ENCODE assay signal across 8 cellular contexts in the genomic region with DNA sequence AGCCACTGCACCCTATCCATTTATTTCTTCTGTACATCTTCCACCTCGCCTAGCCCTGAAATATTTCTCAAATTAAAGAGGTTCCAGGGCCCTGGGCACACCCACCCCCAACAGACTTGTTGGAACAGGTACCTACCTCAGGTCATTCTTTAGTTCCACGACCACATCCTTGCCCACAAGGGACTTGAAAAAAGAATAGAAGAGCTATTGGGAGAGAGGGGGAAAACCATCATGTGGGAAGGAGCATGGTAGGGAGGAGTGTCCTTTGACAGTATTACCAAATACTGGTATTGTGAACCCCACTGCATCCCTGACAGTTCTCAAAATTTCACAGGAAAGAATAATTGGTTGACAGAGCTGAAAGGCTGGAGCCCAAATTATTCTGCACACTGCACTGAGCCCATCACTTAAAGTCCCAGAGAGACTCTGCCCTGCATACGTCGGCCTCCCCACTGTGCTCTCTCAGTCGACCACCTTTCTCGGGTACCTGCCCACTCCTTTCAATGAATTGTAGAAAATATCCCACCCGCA. TPM values are rescaled to one million over a fixed set of nuclear protein-coding genes. Genes with fewer than 3 reads are reported as not detected.
A peak's percentile ranks its signal among the peaks of the same experiment; 100 is the strongest.
DNase-seq lines count a peak whose midpoint lies in the region; ATAC-seq and TF ChIP-seq lines count a peak whose summit lies in the region.

No MANE protein-coding gene starts in this region.

- POLR2A ChIA-PET in WTC11 (lab: Charles Lee) = interaction anchor here (1.1 to 1.9 kb wide), 7 partner anchors 8 to 76 kb away, joined by 3 to 23 read pairs (median 5); partner anchors contain the start of genes HSPA1A, HSPA1B and HSPA1L

- intact Hi-C loops in heart right ventricle (cut with DNase I) = no loop called here

- TF ChIP-seq CTCF in WTC11 (IDR thresholded peaks at IDR 0.05) (no peak), heart right ventricle (IDR thresholded peaks at IDR 0.05) (no peak)

- H3K9me3 Mint-ChIP-seq in WTC11 = no peaks in the 10 kb centered on the region

- no peaks in the 10 kb centered on the region; the same call in 1 of the 2 replicates for H3K27me3 Mint-ChIP-seq in WTC11 (ENCODE audit: low read depth)

- peak overlapping the region; percentile 99 for H3K27ac Mint-ChIP-seq in WTC11

- peak; percentile 28 for DNase-seq in activated T-cell treated with anti-CD3 and anti-CD28 coated beads, Interleukin-2, amount 50 U/mL, for 1 hour
- DNase-seq in activated T-cell treated with anti-CD3 and anti-CD28 coated beads for 4 hours (no peak), WTC11 (ENCODE audit: low spot score) (no peak), heart right ventricle (no peak), erythroblast (lab: John Stamatoyannopoulos, UW) (no peak), OCI-M2 (lab: John Stamatoyannopoulos, UW; ENCODE audit: unreplicated experiment) (no peak)
- DNase-seq in stimulated activated CD4-positive, alpha-beta T cell treated with anti-CD3 and anti-CD28 coated beads, Interleukin-2, amount 100 ng/mL, for 48 hours = no peak

- peak overlapping the region; percentile 84 to 95 (median 93) for H3K9ac ChIP-seq in skeletal muscle tissue (ENCODE audit: low read depth in 1 of 3, low read length in 3 of 3)

- H3K9me3 ChIP-seq in heart right ventricle (no peaks in the 10 kb centered on the region), skeletal muscle tissue (ENCODE audit: control insufficient read depth in 3 of 3, low read length in 3 of 3) (no peaks in the 10 kb centered on the region)

- H3K27me3 ChIP-seq in heart right ventricle (no peaks in the 10 kb centered on the region), skeletal muscle tissue (ENCODE audit: control insufficient read depth in 3 of 3, insufficient read depth in 3 of 3, low read length in 3 of 3) (no peaks in the 10 kb centered on the region)

- 15 to 17% methylated on average over 7 of the region's 7 CpGs for WGBS in heart right ventricle, 2 donors

- peaks cover 23% of the 10 kb centered on the region for H3K36me3 Mint-ChIP-seq in WTC11

- CTCF ChIA-PET in WTC11 (lab: Charles Lee) = interaction anchor here (1.0 to 2.7 kb wide), 11 partner anchors 9 to 260 kb away, joined by 3 to 30 read pairs (median 9); partner anchors contain the start of genes ATP6V1G2, HSPA1A, HSPA1L and NEU1

- H3K36me3 ChIP-seq in heart right ventricle (peaks cover 0 to 35% (median 10%) of the 10 kb centered on the region in 9 donors), skeletal muscle tissue (ENCODE audit: control insufficient read depth in 3 of 3, insufficient read depth in 3 of 3, low read length in 3 of 3) (peaks cover 0 to 6% (median 2%) of the 10 kb centered on the region in 3 donors)

- peaks cover 9% of the 10 kb centered on the region for H3K4me1 Mint-ChIP-seq in WTC11

- no peak for TF ChIP-seq POLR2A in erythroblast (IDR thresholded peaks at IDR 0.05; ENCODE audit: low read length)

- ATAC-seq in WTC11 (no peak), heart right ventricle (peak in 4 of 8 donors; percentile 3 to 11 (median 6))

- H3K4me3 Mint-ChIP-seq in WTC11 = peak overlapping the region; percentile 99

- H3K4me3 ChIP-seq in heart right ventricle = peak overlapping the region; percentile 52 to 81 (median 65)
- H3K4me3 ChIP-seq in skeletal muscle tissue (ENCODE audit: low read length in 3 of 3) = peak overlapping the region; percentile 71 to 86 (median 79)

- peak overlapping the region; percentile 65 to 96 (median 92) for H3K27ac ChIP-seq in heart right ventricle
- H3K27ac ChIP-seq in skeletal muscle tissue (ENCODE audit: low read depth, low read length) = peak overlapping the region; percentile 91

- H3K4me1 ChIP-seq in heart right ventricle (peaks cover 0 to 24% (median 17%) of the 10 kb centered on the region in 9 donors), skeletal muscle tissue (ENCODE audit: control insufficient read depth in 3 of 3, insufficient read depth in 3 of 3, low read length in 3 of 3) (peaks cover 8 to 14% (median 12%) of the 10 kb centered on the region in 3 donors)

TF ChIP-seq in WTC11, 78 proteins besides CTCF, POLR2A, EP300 and RAD21:
- TF ChIP-seq GABPB1 (CRISPR knock-in tag; IDR thresholded peaks at IDR 0.05) (no peak), ZNF232 (CRISPR knock-in tag; IDR thresholded peaks at IDR 0.05) (no peak), CREM (CRISPR knock-in tag; IDR thresholded peaks at IDR 0.05) (no peak), MXD4 (CRISPR knock-in tag; IDR thresholded peaks at IDR 0.05; ENCODE audit: borderline replicate concordance) (no peak), GRHL2 (CRISPR knock-in tag; IDR thresholded peaks at IDR 0.05; ENCODE audit: insufficient replicate concordance, severe bottlenecking) (no peak), CDX4 (CRISPR knock-in tag; IDR thresholded peaks at IDR 0.05; ENCODE audit: borderline replicate concordance) (no peak), TP53 (CRISPR knock-in tag; IDR thresholded peaks at IDR 0.05) (no peak), IRF1 (CRISPR knock-in tag; IDR thresholded peaks at IDR 0.05) (no peak), RORB (CRISPR knock-in tag; IDR thresholded peaks at IDR 0.05) (no peak), SP1 (CRISPR knock-in tag; conservative IDR thresholded peaks at IDR 0.05) (no peak), ZNF317 (CRISPR knock-in tag; IDR thresholded peaks at IDR 0.05; ENCODE audit: borderline replicate concordance, low read depth) (no peak), ELF4 (CRISPR knock-in tag; IDR thresholded peaks at IDR 0.05; ENCODE audit: low read depth) (no peak), ATF3 (CRISPR knock-in tag; conservative IDR thresholded peaks at IDR 0.05) (no peak), ZNF138 (CRISPR knock-in tag; conservative IDR thresholded peaks at IDR 0.05) (no peak), ETV6 (CRISPR knock-in tag; IDR thresholded peaks at IDR 0.05) (no peak), ZNF396 (CRISPR knock-in tag; IDR thresholded peaks at IDR 0.05; ENCODE audit: borderline replicate concordance) (no peak)
- TF ChIP-seq, protein P1, sequence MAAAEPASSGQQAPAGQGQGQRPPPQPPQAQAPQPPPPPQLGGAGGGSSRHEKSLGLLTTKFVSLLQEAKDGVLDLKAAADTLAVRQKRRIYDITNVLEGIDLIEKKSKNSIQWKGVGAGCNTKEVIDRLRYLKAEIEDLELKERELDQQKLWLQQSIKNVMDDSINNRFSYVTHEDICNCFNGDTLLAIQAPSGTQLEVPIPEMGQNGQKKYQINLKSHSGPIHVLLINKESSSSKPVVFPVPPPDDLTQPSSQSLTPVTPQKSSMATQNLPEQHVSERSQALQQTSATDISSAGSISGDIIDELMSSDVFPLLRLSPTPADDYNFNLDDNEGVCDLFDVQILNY (CRISPR knock-in tag; IDR thresholded peaks at IDR 0.05) = no peak

RNA-seq across cellular contexts. Expression of gene LSM2, which starts 0.8 kb away (rescaled TPM):
- 104 to 121 TPM (median 119 TPM) in 3 replicates for total RNA-seq in WTC11 (2021)
- total RNA-seq in heart right ventricle = 10 to 100 TPM; 18.9 to 27.6 (median 23.0) TPM
- 10 to 100 TPM; 17.5 to 52.0 TPM for polyA plus RNA-seq in heart right ventricle
- total RNA-seq in skeletal muscle tissue = 45.9 TPM

RNA-seq across cellular contexts. Expression of gene HSPA1L, which starts 9.1 kb away (rescaled TPM):
- total RNA-seq in WTC11 (2021) = 1.2 to 2.1 TPM (median 1.9 TPM) in 3 replicates
- 1 to 10 TPM; 1.1 to 2.9 (median 1.9) TPM for total RNA-seq in heart right ventricle
- 1 to 10 TPM in 1 of 2 donors, under 1 TPM in 1; 0.80 to 1.4 TPM for polyA plus RNA-seq in heart right ventricle
- total RNA-seq in skeletal muscle tissue = 5.2 TPM

RNA-seq across cellular contexts. Expression of gene HSPA1A, which starts 9.3 kb away (rescaled TPM):
- total RNA-seq in WTC11 (2021) = 57.2 to 80.1 TPM (median 75.8 TPM) in 3 replicates
- 100 to 1,000 TPM; 202 to 679 (median 259) TPM for total RNA-seq in heart right ventricle
- polyA plus RNA-seq in heart right ventricle = 100 to 1,000 TPM; 113 to 166 TPM
- 133 TPM for total RNA-seq in skeletal muscle tissue

RNA-seq across cellular contexts. Expression of gene VARS1, which starts 10.5 kb away (rescaled TPM):
- total RNA-seq in WTC11 (2021) (147 to 177 TPM (median 161 TPM) in 3 replicates), heart right ventricle (10 to 100 TPM; 22.4 to 43.4 (median 29.5) TPM), skeletal muscle tissue (42.3 TPM)
- polyA plus RNA-seq in heart right ventricle = 10 to 100 TPM; 26.5 to 44.0 TPM

RNA-seq across cellular contexts. Expression of gene HSPA1B, which starts 21.5 kb away (rescaled TPM):
- 75.3 to 105 TPM (median 96.4 TPM) in 3 replicates for total RNA-seq in WTC11 (2021)
- total RNA-seq in heart right ventricle = 100 to 1,000 TPM; 126 to 258 (median 169) TPM
- 100 to 1,000 TPM in 1 of 2 donors, 10 to 100 TPM in 1; 16.9 to 122 TPM for polyA plus RNA-seq in heart right ventricle
- 117 TPM for total RNA-seq in skeletal muscle tissue
